In the genomic region with DNA sequence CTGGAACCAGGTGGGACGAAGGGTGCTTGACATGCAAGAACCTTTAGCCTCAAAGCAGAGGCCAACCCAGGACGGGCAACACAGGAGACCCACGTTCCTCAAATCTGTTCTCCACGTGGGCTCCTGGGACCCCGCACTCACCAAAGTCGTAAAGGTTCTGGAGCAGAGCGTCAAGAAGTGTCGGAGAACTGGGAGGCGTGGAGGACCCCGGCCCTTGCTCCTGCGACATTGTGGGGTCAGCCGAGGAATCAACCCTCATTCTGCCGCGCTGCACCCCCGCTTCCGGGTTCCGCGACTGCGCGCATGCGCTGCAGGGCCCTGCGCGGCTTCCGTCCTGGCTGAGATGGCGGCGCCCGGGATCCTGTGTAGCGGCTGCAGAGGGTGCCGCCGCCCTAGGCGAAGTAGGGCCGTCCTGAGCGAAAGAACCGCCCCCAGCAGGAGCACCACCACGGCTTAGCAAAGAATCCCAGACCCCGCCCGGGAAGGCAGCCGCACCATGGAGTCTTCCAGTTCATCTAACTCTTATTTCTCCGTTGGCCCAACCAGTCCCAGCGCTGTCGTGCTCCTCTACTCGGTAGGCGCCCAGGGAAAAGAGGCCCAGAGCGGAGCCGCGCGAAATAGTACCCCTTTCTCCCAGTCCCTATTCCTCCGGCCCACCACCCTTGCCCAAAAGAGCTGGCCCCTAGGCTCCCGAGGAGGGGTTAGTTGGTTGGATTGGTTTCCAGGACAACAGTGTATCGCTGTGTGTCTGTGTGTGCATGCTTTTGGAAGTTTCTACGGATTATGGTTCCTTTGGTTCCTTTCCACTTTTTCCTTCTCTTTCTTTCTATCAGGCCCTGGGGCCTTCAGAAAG, we compare ENCODE assay signal across 7 cellular contexts. TPM values are rescaled to one million over a fixed set of nuclear protein-coding genes. Genes with fewer than 3 reads are reported as not detected.
DNase-seq lines count a peak whose midpoint lies in the region; ATAC-seq and TF ChIP-seq lines count a peak whose summit lies in the region.

GNPAT (plus strand) TSS at position 330 of the 853 bp plus-strand sequence; CDS start at position 497, 167 bp downstream.

- DNase-seq in NCI-H1694 treated with DMSO at 0.1 percent for 48 hours (lab: John Stamatoyannopoulos, UW) (peak; percentile 91), T-helper 9 cell (peak; percentile 88), astrocyte of the cerebellum (ENCODE audit: low read depth) (peak; percentile 48), hepatocyte (ENCODE audit: low spot score) (peak; percentile 95), retina (peak; percentile 95)

- in situ Hi-C loops in astrocyte of the cerebellum (cut with HindIII; ENCODE audit: low sequenced_read_pairs) = no loop called here

- H3K79me2 ChIP-seq in hepatocyte = peaks cover 86% of the 10 kb centered on the region

- no peaks in the 10 kb centered on the region for H3K27me3 ChIP-seq in hepatocyte

- H3K4me2 ChIP-seq in hepatocyte = peak within 1 kb of the TSS; percentile 89

- ATAC-seq in GM18502 (IDR thresholded peaks at IDR 0.05; ENCODE audit: poor library complexity, unreplicated experiment) (peak; percentile 95), HG02884 (IDR thresholded peaks at IDR 0.05; ENCODE audit: unreplicated experiment) (peak; percentile 92)

- WGBS in hepatocyte (ENCODE audit: low lambda C conversion rate, missing lambda C conversion rate) = 2% methylated on average over 50 of the region's 51 CpGs

- peak within 1 kb of the TSS; percentile 99 for H2AFZ ChIP-seq in hepatocyte

- H3K9me2 ChIP-seq in hepatocyte (replicated peaks; ENCODE audit: insufficient read depth) = no peaks in the 10 kb centered on the region

- no peaks in the 10 kb centered on the region for H4K20me1 ChIP-seq in hepatocyte (ENCODE audit: insufficient read depth, poor library complexity, severe bottlenecking)

- no peaks in the 10 kb centered on the region for H3K36me3 ChIP-seq in hepatocyte (replicated peaks; ENCODE audit: insufficient read depth, low read depth)

- peak within 1 kb of the TSS; percentile 86 for H3K27ac ChIP-seq in hepatocyte

- peaks cover 29% of the 10 kb centered on the region for H3K4me1 ChIP-seq in hepatocyte (ENCODE audit: insufficient read depth)

- TF ChIP-seq CTCF in astrocyte of the cerebellum (IDR thresholded peaks at IDR 0.05; ENCODE audit: low read depth, low read length, missing control alignments) = no peak
- no peak for TF ChIP-seq CTCF in hepatocyte (IDR thresholded peaks at IDR 0.05; ENCODE audit: poor library complexity)

- H3K4me3 ChIP-seq in astrocyte of the cerebellum (ENCODE audit: low read depth, low read length) (peak within 1 kb of the TSS; percentile 67), hepatocyte (peak within 1 kb of the TSS; percentile 99)

- no peaks in the 10 kb centered on the region for H3K9me3 ChIP-seq in hepatocyte (ENCODE audit: low read depth)

RNA-seq across cellular contexts. Expression of gene GNPAT, which starts in this region (rescaled TPM):
- total RNA-seq in hepatocyte = 63.9 and 71.6 TPM in 2 replicates
- 38.2 and 40.8 TPM in 2 replicates for polyA plus RNA-seq in hepatocyte

Comparison
In these comparisons a context has a peak if more than half of its experiments do, and no peak if none do; other contexts are left out.
1. Peak in every context shown above with its lines: DNase-seq, ATAC-seq, H3K4me3 ChIP-seq and H3K27ac ChIP-seq.